In genomic region chr5:147434049-147434448, GRCh38 we compare ENCODE assay signal across 29 cellular contexts.
"Had no signal": no experiment of that assay in that cellular context is flagged by ENCODE, and none has a peak within 500 bp of the region (broad histone marks: within the 10 kb centered on the region; RNA-seq: fewer than 3 reads in every experiment).

No MANE protein-coding gene starts in this region.

- H3K4me1 Mint-ChIP-seq: activated CD8-positive, alpha-beta memory T cell treated with anti-CD3 and anti-CD28 coated beads, Interleukin-2, amount 10 ng/mL, durations not matched to agents 7 days and 5 days; activated naive CD4-positive, alpha-beta T cell treated with anti-CD3 and anti-CD28 coated beads, Interleukin-2, amount 50 U/mL, for 24 hours had no signal

- H3K27ac Mint-ChIP-seq: activated CD8-positive, alpha-beta memory T cell treated with anti-CD3 and anti-CD28 coated beads, Interleukin-2, amount 10 ng/mL, durations not matched to agents 7 days and 5 days; activated naive CD4-positive, alpha-beta T cell treated with anti-CD3 and anti-CD28 coated beads, Interleukin-2, amount 50 U/mL, for 24 hours; activated T-cell treated with anti-CD3 and anti-CD28 coated beads, Interleukin-2, amount 50 U/mL, for 24 hours; activated T-helper 1 cell treated with anti-CD3 and anti-CD28 coated beads, Interleukin-12 subunit alpha, Interleukin-12 subunit beta, Interleukin-2, Interleukin-4 antibody, amounts not matched to agents 30 ng/mL and 10 ng/mL and 1 ng/mL, durations not matched to agents 14 hours and 24 hours and 36 hours; T-helper 1 cell treated with Interleukin-12 subunit alpha and Interleukin-12 subunit beta and Interleukin-4 antibody, amounts not matched to agents 30 μg/mL and 1 μg/mL, for 36 hours had no signal

- H3K4me3 ChIP-seq: MG63, SJCRH30 had no signal

- H3K9ac ChIP-seq: KMS-11, SK-N-SH had no signal

- H3K4me2 ChIP-seq: KMS-11, SK-N-SH had no signal

- H3K4me3 Mint-ChIP-seq: activated CD8-positive, alpha-beta memory T cell treated with anti-CD3 and anti-CD28 coated beads, Interleukin-2, amount 10 ng/mL, durations not matched to agents 7 days and 5 days; activated naive CD4-positive, alpha-beta T cell treated with anti-CD3 and anti-CD28 coated beads, Interleukin-2, amount 50 U/mL, for 24 hours; activated T-cell treated with anti-CD3 and anti-CD28 coated beads, Interleukin-2, amount 50 U/mL, for 24 hours; activated T-helper 1 cell treated with anti-CD3 and anti-CD28 coated beads, Interleukin-12 subunit alpha, Interleukin-12 subunit beta, Interleukin-2, Interleukin-4 antibody, amounts not matched to agents 30 ng/mL and 10 ng/mL and 1 ng/mL, durations not matched to agents 14 hours and 24 hours and 36 hours; T-helper 1 cell treated with Interleukin-12 subunit alpha and Interleukin-12 subunit beta and Interleukin-4 antibody, amounts not matched to agents 30 μg/mL and 1 μg/mL, for 36 hours; WTC11 had no signal

- H3K36me3 ChIP-seq: MG63, SJCRH30 had no signal

- H3K27ac ChIP-seq: KMS-11, SJCRH30 had no signal

- H3K27me3 ChIP-seq: MG63, SJCRH30 had no signal

- FAIRE-seq: bronchial epithelial cell had no signal

- DNase-seq: activated CD4-positive, alpha-beta T cell treated with anti-CD3 and anti-CD28 coated beads for 48 hours; activated CD4-positive, alpha-beta T cell treated with anti-CD3 and anti-CD28 coated beads, Interleukin-2, amount 50 U/mL, for 48 hours; activated CD4-positive, CD25-positive, alpha-beta regulatory T cell treated with anti-CD3 and anti-CD28 coated beads, Interleukin-2, amount 50 U/mL, for 72 hours; activated CD8-positive, alpha-beta memory T cell treated with anti-CD3 and anti-CD28 coated beads, Interleukin-2, amount 10 ng/mL, durations not matched to agents 7 days and 5 days; activated effector memory CD4-positive, alpha-beta T cell treated with Interleukin-2 at 50 U/mL for 16 hours; activated naive CD4-positive, alpha-beta T cell; activated T-cell treated with anti-CD3 and anti-CD28 coated beads, Interleukin-2, amount 50 U/mL, for 24 hours; aorta; MG63; MV-4-11; NCI-H1092 treated with DMSO at 0.1 percent for 48 hours; NCI-H1417 treated with DMSO at 0.1 percent for 48 hours; NCI-H1694 treated with DMSO at 0.1 percent for 48 hours; NCI-H2029 treated with DMSO at 0.1 percent for 48 hours; NCI-H345; NCI-H510A; NCI-H526 treated with DMSO at 0.1 percent for 48 hours; NCI-H82; Right ventricle myocardium superior; RPMI8226; SJCRH30; SK-N-SH had no signal

- ATAC-seq: activated CD8-positive, alpha-beta memory T cell treated with anti-CD3 and anti-CD28 coated beads, Interleukin-2, amount 10 ng/mL, durations not matched to agents 7 days and 5 days; Panc1; WTC11 had no signal

- H3K9me3 ChIP-seq: MG63, SJCRH30, SK-N-SH had no signal

- H3K27me3 Mint-ChIP-seq: activated CD8-positive, alpha-beta memory T cell treated with anti-CD3 and anti-CD28 coated beads, Interleukin-2, amount 10 ng/mL, durations not matched to agents 7 days and 5 days had no signal

- H3K9me3 Mint-ChIP-seq: activated naive CD4-positive, alpha-beta T cell treated with anti-CD3 and anti-CD28 coated beads, Interleukin-2, amount 50 U/mL, for 24 hours; activated T-cell treated with anti-CD3 and anti-CD28 coated beads, Interleukin-2, amount 50 U/mL, for 24 hours; activated T-helper 1 cell treated with anti-CD3 and anti-CD28 coated beads, Interleukin-12 subunit alpha, Interleukin-12 subunit beta, Interleukin-2, Interleukin-4 antibody, amounts not matched to agents 30 ng/mL and 10 ng/mL and 1 ng/mL, durations not matched to agents 14 hours and 24 hours and 36 hours; T-helper 1 cell treated with Interleukin-12 subunit alpha and Interleukin-12 subunit beta and Interleukin-4 antibody, amounts not matched to agents 30 μg/mL and 1 μg/mL, for 36 hours; WTC11 had no signal
